ENCODE assay signal across 17 cellular contexts in genomic region chr12:23666866-23667265, GRCh38.
"Had no signal": no experiment of that assay in that cellular context is flagged by ENCODE, and none has a peak within 500 bp of the region (broad histone marks: within the 10 kb centered on the region; RNA-seq: fewer than 3 reads in every experiment).

No MANE protein-coding gene starts in this region.

- H3K27me3 Mint-ChIP-seq: effector memory CD8-positive, alpha-beta T cell; naive thymus-derived CD8-positive, alpha-beta T cell; progenitor cell of endocrine pancreas; stimulated activated naive B cell treated with anti-CD40 and anti-IgM and Interleukin-4, amounts not matched to agents 10 μg/mL and 1 μg/mL and 100 μg/mL, for 72 hours; stimulated activated naive CD8-positive, alpha-beta T cell treated with anti-CD3 and anti-CD28 coated beads, Interleukin-15, Interleukin-2, amounts not matched to agents 100 ng/mL and 50 ng/mL, for 24 hours had no signal

- H3K4me1 Mint-ChIP-seq: naive thymus-derived CD8-positive, alpha-beta T cell; stimulated activated naive B cell treated with anti-CD40 and anti-IgM and Interleukin-4, amounts not matched to agents 10 μg/mL and 1 μg/mL and 100 μg/mL, for 72 hours had no signal

- H3K36me3 ChIP-seq: left lung, right lobe of liver, thoracic aorta, tibial nerve, upper lobe of left lung had no signal

- H3K36me3 Mint-ChIP-seq: naive thymus-derived CD8-positive, alpha-beta T cell; stimulated activated naive B cell treated with anti-CD40 and anti-IgM and Interleukin-4, amounts not matched to agents 10 μg/mL and 1 μg/mL and 100 μg/mL, for 72 hours had no signal

- H3K27me3 ChIP-seq: left lung, right lobe of liver, tibial nerve, upper lobe of left lung had no signal

- H3K4me3 Mint-ChIP-seq: effector memory CD8-positive, alpha-beta T cell; naive thymus-derived CD8-positive, alpha-beta T cell; stimulated activated naive B cell treated with anti-CD40 and anti-IgM and Interleukin-4, amounts not matched to agents 10 μg/mL and 1 μg/mL and 100 μg/mL, for 72 hours; stimulated activated naive CD8-positive, alpha-beta T cell treated with anti-CD3 and anti-CD28 coated beads, Interleukin-15, Interleukin-2, amounts not matched to agents 100 ng/mL and 50 ng/mL, for 24 hours had no signal

- H3K9ac ChIP-seq: parathyroid adenoma had no signal

- H3K4me1 ChIP-seq: left lung, parathyroid adenoma, right lobe of liver, upper lobe of left lung had no signal

- ATAC-seq: effector memory CD8-positive, alpha-beta T cell; left cardiac atrium; left lung; naive thymus-derived CD8-positive, alpha-beta T cell; right lobe of liver; stimulated activated naive B cell treated with anti-CD40 and anti-IgM and Interleukin-4, amounts not matched to agents 10 μg/mL and 1 μg/mL and 100 μg/mL, for 72 hours had no signal

- H3K79me2 ChIP-seq: parathyroid adenoma had no signal

- H3K27ac Mint-ChIP-seq: effector memory CD8-positive, alpha-beta T cell; naive thymus-derived CD8-positive, alpha-beta T cell; progenitor cell of endocrine pancreas; stimulated activated naive B cell treated with anti-CD40 and anti-IgM and Interleukin-4, amounts not matched to agents 10 μg/mL and 1 μg/mL and 100 μg/mL, for 72 hours; stimulated activated naive CD8-positive, alpha-beta T cell treated with anti-CD3 and anti-CD28 coated beads, Interleukin-15, Interleukin-2, amounts not matched to agents 100 ng/mL and 50 ng/mL, for 24 hours had no signal

- DNase-seq: cortex of kidney; effector memory CD8-positive, alpha-beta T cell; hypothalamus; left cardiac atrium; left lung; naive thymus-derived CD8-positive, alpha-beta T cell; right lobe of liver; small intestine; stimulated activated CD4-positive, alpha-beta T cell treated with anti-CD3 and anti-CD28 coated beads, Interleukin-15, amount 100 ng/mL, for 24 hours; stimulated activated CD4-positive, alpha-beta T cell treated with anti-CD3 and anti-CD28 coated beads, Interleukin-2, amount 100 ng/mL, for 48 hours; stimulated activated naive B cell treated with anti-CD40 and anti-IgM and Interleukin-4, amounts not matched to agents 10 μg/mL and 1 μg/mL and 100 μg/mL, for 72 hours; upper lobe of left lung had no signal

- H3K9me3 ChIP-seq: left lung, right lobe of liver, thoracic aorta, tibial nerve, upper lobe of left lung had no signal

- H3K9me3 Mint-ChIP-seq: stimulated activated naive B cell treated with anti-CD40 and anti-IgM and Interleukin-4, amounts not matched to agents 10 μg/mL and 1 μg/mL and 100 μg/mL, for 72 hours; stimulated activated naive CD8-positive, alpha-beta T cell treated with anti-CD3 and anti-CD28 coated beads, Interleukin-15, Interleukin-2, amounts not matched to agents 100 ng/mL and 50 ng/mL, for 24 hours had no signal

- H3K4me3 ChIP-seq: left lung, right lobe of liver, thoracic aorta, tibial nerve, upper lobe of left lung had no signal

- H3K27ac ChIP-seq: left lung, parathyroid adenoma, right lobe of liver, thoracic aorta, tibial nerve, upper lobe of left lung had no signal
